8 cellular contexts compared by ENCODE assay signal in the genomic region with DNA sequence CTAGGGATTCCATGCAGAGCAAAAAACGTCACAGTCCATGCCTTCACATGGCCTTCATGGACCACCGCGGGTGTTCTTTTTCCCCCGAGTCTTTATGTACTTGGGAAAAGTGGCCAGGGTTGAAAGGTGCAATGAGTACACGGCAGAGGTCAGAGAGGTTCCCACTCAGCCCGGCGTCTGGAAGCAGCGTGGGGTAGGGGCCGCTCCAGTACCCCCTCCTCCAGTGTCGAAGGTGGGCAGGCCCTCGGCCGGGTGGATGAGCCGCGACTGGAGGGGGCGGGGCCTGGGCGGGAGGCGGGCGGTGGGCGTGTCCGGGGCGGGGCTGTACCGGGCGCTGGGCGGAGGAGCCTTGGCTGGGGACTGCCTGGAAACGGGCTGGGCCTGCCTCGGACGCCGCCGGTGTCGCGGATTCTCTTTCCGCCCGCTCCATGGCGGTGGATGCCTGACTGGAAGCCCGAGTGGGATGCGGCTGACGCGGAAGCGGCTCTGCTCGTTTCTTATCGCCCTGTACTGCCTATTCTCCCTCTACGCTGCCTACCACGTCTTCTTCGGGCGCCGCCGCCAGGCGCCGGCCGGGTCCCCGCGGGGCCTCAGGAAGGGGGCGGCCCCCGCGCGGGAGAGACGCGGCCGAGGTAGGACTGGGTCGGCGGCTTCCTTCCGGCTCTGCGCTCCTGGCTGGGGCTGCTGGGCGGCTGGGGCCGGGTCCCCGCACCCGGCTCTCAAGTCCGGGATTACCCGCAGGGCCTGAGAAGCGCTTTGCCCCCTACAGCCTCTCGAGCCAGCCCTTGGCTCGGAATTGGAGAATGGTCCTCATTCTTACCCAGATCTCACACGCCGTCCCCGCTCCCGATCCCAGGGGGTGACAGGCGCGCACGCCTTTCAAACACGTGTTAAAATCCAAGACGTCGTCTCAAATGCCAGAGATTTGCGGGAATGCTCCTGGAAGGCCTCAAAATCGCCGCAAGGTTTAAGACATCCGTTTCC. TPM values are rescaled to one million over a fixed set of nuclear protein-coding genes. Genes with fewer than 3 reads are reported as not detected.
DNase-seq lines count a peak whose midpoint lies in the region; ATAC-seq, FAIRE-seq and TF ChIP-seq lines count a peak whose summit lies in the region.

Gene RXYLT1 (plus strand): TSS at position 412 of the 984 bp plus-strand sequence. CDS start 52 bp downstream, at position 464.

- H3K79me2 ChIP-seq in H1 (ENCODE audit: control insufficient read depth in 1 of 2, insufficient read depth in 2 of 2, low read length in 2 of 2) (peaks cover 0 to 3% of the 10 kb centered on the region in 2 experiments; a peak in 1 of 4 replicates), mesendoderm (ENCODE audit: control insufficient read depth, insufficient read depth, low read length) (no peaks in the 10 kb centered on the region)

- H3K27me3 Mint-ChIP-seq in activated CD8-positive, alpha-beta memory T cell treated with anti-CD3 and anti-CD28 coated beads, Interleukin-2, amount 10 ng/mL, durations not matched to agents 7 days and 5 days, result no peaks in the 10 kb centered on the region

- H4K8ac ChIP-seq in H1 (ENCODE audit: extremely low read depth, insufficient read depth, low read length), result peak within 1 kb of the TSS; percentile 91; the same call in 1 of the 2 replicates
- H4K8ac ChIP-seq in mesendoderm (ENCODE audit: low read depth, low read length), result peak within 1 kb of the TSS; percentile 97

- no peaks in the 10 kb centered on the region for H3K9me3 Mint-ChIP-seq in activated CD8-positive, alpha-beta memory T cell treated with anti-CD3 and anti-CD28 coated beads, Interleukin-2, amount 10 ng/mL, durations not matched to agents 7 days and 5 days (ENCODE audit: low read depth)

- peak; percentile 74 for FAIRE-seq in H1 (lab: Jason Lieb, UNC)

- TF ChIP-seq RAD21 in H1 (IDR thresholded peaks at IDR 0.05 in 1 of 2, conservative IDR thresholded peaks at IDR 0.05 in 1 of 2; ENCODE audit: low read depth in 2 of 2, low read length in 2 of 2), result no peak

- H3K27ac ChIP-seq in H1 (ENCODE audit: low read depth, low read length) (peak within 1 kb of the TSS; percentile 78), mesendoderm (ENCODE audit: low read depth, low read length) (peak within 1 kb of the TSS; percentile 96)

- no peak within 1 kb of the TSS for H2AK5ac ChIP-seq in H1 (ENCODE audit: low read depth, low read length)
- H2AK5ac ChIP-seq in mesendoderm (ENCODE audit: low read length), result no peak within 1 kb of the TSS

- H3K56ac ChIP-seq in H1 (replicated peaks; ENCODE audit: insufficient read length, low read depth, low read length), result peak within 1 kb of the TSS; percentile 88
- peak within 1 kb of the TSS; percentile 94 for H3K56ac ChIP-seq in mesendoderm (ENCODE audit: low read length)

- no peaks in the 10 kb centered on the region for H3K79me1 ChIP-seq in H1 (ENCODE audit: low read depth, low read length)
- H3K79me1 ChIP-seq in mesendoderm (ENCODE audit: low read length), result peaks cover 2% of the 10 kb centered on the region

- H3K4me3 ChIP-seq in H1 (ENCODE audit: extremely low read depth in 1 of 4, insufficient read depth in 2 of 4, low read depth in 3 of 4, low read length in 4 of 4) (peak within 1 kb of the TSS; percentile 65 to 81 (median 76)), mesendoderm (ENCODE audit: low read length) (peak within 1 kb of the TSS; percentile 77)

- 9% methylated on average over 21 of the region's 86 CpGs; no CpG with 5 or more reads in 1 of the 2 experiments for WGBS in H1 (ENCODE audit: extremely low coverage in 1 of 2, insufficient coverage in 1 of 2, insufficient read length in 1 of 2, insufficient replicate concordance in 2 of 2, low coverage in 1 of 2, low lambda C conversion rate in 2 of 2, missing lambda C conversion rate in 1 of 2), 2 experiments
- no CpG with 5 or more reads among the region's 86 CpGs for WGBS in mesendoderm (ENCODE audit: extremely low coverage, insufficient coverage, low lambda C conversion rate)

- TF ChIP-seq CTCF in GM20000 (IDR thresholded peaks at IDR 0.05; ENCODE audit: extremely low read depth, missing control alignments) (no peak), H1 (IDR thresholded peaks at IDR 0.05; ENCODE audit: control extremely low read depth in 1 of 3, insufficient read depth in 1 of 3, low read depth in 1 of 3, low read length in 3 of 3) (no peak)

- H3K4me1 Mint-ChIP-seq in activated CD8-positive, alpha-beta memory T cell treated with anti-CD3 and anti-CD28 coated beads, Interleukin-2, amount 10 ng/mL, durations not matched to agents 7 days and 5 days, result peaks cover 21% of the 10 kb centered on the region

- peak; percentile 94 for ATAC-seq in activated CD8-positive, alpha-beta memory T cell treated with anti-CD3 and anti-CD28 coated beads, Interleukin-2, amount 10 ng/mL, durations not matched to agents 7 days and 5 days

- no peak within 1 kb of the TSS for H2BK120ac ChIP-seq in H1 (replicated peaks; ENCODE audit: low read depth, low read length)
- H2BK120ac ChIP-seq in mesendoderm (ENCODE audit: low read depth, low read length), result peak within 1 kb of the TSS; percentile 69

- no peaks in the 10 kb centered on the region for H3K9me3 ChIP-seq in H1 (ENCODE audit: insufficient read depth in 2 of 2, low read depth in 1 of 2, low read length in 1 of 2)

- H2AFZ ChIP-seq in H1 (ENCODE audit: low read length), result peak within 1 kb of the TSS; percentile 94

- H2BK20ac ChIP-seq in H1 (ENCODE audit: low read length), result no peak within 1 kb of the TSS

- H3K23ac ChIP-seq in H1 (ENCODE audit: insufficient read length) (no peak within 1 kb of the TSS), mesendoderm (ENCODE audit: low read length) (peak within 1 kb of the TSS; percentile 37)

- peaks cover 19% of the 10 kb centered on the region for H3K36me3 Mint-ChIP-seq in activated CD8-positive, alpha-beta memory T cell treated with anti-CD3 and anti-CD28 coated beads, Interleukin-2, amount 10 ng/mL, durations not matched to agents 7 days and 5 days

- H3K4me2 ChIP-seq in H1 (ENCODE audit: insufficient read depth in 1 of 2, low read depth in 2 of 2, low read length in 2 of 2) (peak within 1 kb of the TSS; percentile 75 to 81), mesendoderm (ENCODE audit: low read length) (peak within 1 kb of the TSS; percentile 91)

- CTCF ChIA-PET in activated CD8-positive, alpha-beta memory T cell treated with anti-CD3 and anti-CD28 coated beads, Interleukin-2, amount 10 ng/mL, durations not matched to agents 7 days and 5 days (lab: Charles Lee), result no interaction called here
- CTCF ChIA-PET in H1 (lab: Charles Lee; ENCODE audit: partially characterized antibody), result no interaction called here

- peak within 1 kb of the TSS; percentile 90 for H3K27ac Mint-ChIP-seq in activated CD8-positive, alpha-beta memory T cell treated with anti-CD3 and anti-CD28 coated beads, Interleukin-2, amount 10 ng/mL, durations not matched to agents 7 days and 5 days

- no peaks in the 10 kb centered on the region for H3K4me1 ChIP-seq in H1 (replicated peaks in 1 of 4; ENCODE audit: control insufficient read depth in 3 of 4, insufficient read depth in 4 of 4, low read length in 3 of 4)
- H3K4me1 ChIP-seq in mesendoderm (ENCODE audit: control insufficient read depth, low read depth, low read length), result no peaks in the 10 kb centered on the region

- H3K18ac ChIP-seq in H1 (ENCODE audit: extremely low read depth, low read length) (peak within 1 kb of the TSS; percentile 94; the same call in 1 of the 2 replicates), mesendoderm (ENCODE audit: low read length) (peak within 1 kb of the TSS; percentile 69)

- H3K27me3 ChIP-seq in H1 (replicated peaks in 1 of 4; ENCODE audit: control insufficient read depth in 3 of 4, extremely low read depth in 1 of 4, insufficient read depth in 3 of 4, low read length in 3 of 4) (no peaks in the 10 kb centered on the region), mesendoderm (ENCODE audit: insufficient read depth, low read length, poor library complexity) (no peaks in the 10 kb centered on the region)

- POLR2A ChIA-PET in H1 (lab: Charles Lee; ENCODE audit: partially characterized antibody), result no interaction called here

- H3K4ac ChIP-seq in H1 (replicated peaks; ENCODE audit: insufficient read length, low read depth, low read length), result no peak within 1 kb of the TSS
- peak within 1 kb of the TSS; percentile 37 for H3K4ac ChIP-seq in mesendoderm (ENCODE audit: low read depth, low read length)

- no peak for TF ChIP-seq EP300 in H1 (IDR thresholded peaks at IDR 0.05; ENCODE audit: borderline replicate concordance in 1 of 2, low read depth in 2 of 2, low read length in 2 of 2)

- DNase-seq in COR-L47 (lab: John Stamatoyannopoulos, UW) (peak; percentile 73), GM20000 (ENCODE audit: low spot score) (peak; percentile 96), HS-5 (ENCODE audit: low read depth) (peak; percentile 65), NOMO-1 treated with dmso at 0.1 percent for 144 hours (lab: John Stamatoyannopoulos, UW; ENCODE audit: unreplicated experiment) (peak; percentile 78), H1 (ENCODE audit: low read depth in 1 of 2, low spot score in 2 of 2) (peak; percentile 29 to 91), mesendoderm (peak; percentile 88)
- DNase-seq in activated CD8-positive, alpha-beta memory T cell treated with anti-CD3 and anti-CD28 coated beads, Interleukin-2, amount 10 ng/mL, durations not matched to agents 7 days and 5 days, result peak; percentile 87
- DNase-seq in stimulated activated CD8-positive, alpha-beta memory T cell treated with anti-CD3 and anti-CD28 coated beads, Interleukin-15, amount 100 ng/mL, for 24 hours (ENCODE audit: low read depth), result peak; percentile 79

- peak within 1 kb of the TSS; percentile 89 for H3K4me3 Mint-ChIP-seq in activated CD8-positive, alpha-beta memory T cell treated with anti-CD3 and anti-CD28 coated beads, Interleukin-2, amount 10 ng/mL, durations not matched to agents 7 days and 5 days

- peak in 1 of 2 experiments; percentile 97; a peak in 2 of 3 replicates for TF ChIP-seq POLR2A in H1 (IDR thresholded peaks at IDR 0.05; ENCODE audit: control extremely low read depth in 1 of 2, low read depth in 2 of 2, low read length in 2 of 2)

- H4K5ac ChIP-seq in H1 (ENCODE audit: insufficient read length, low read depth, low read length) (peak within 1 kb of the TSS; percentile 94), mesendoderm (ENCODE audit: low read length) (no peak within 1 kb of the TSS)

- H3K14ac ChIP-seq in H1 (ENCODE audit: insufficient read length), result no peak within 1 kb of the TSS

- H2BK15ac ChIP-seq in H1 (ENCODE audit: low read length), result peak within 1 kb of the TSS; percentile 89; the same call in 1 of the 2 replicates
- no peak within 1 kb of the TSS for H2BK15ac ChIP-seq in mesendoderm (replicated peaks; ENCODE audit: low read depth)

- H3K9ac ChIP-seq in H1 (replicated peaks in 1 of 4; ENCODE audit: extremely low read depth in 1 of 4, low read depth in 3 of 4, low read length in 3 of 4) (peak within 1 kb of the TSS; percentile 72 to 88 (median 86)), mesendoderm (ENCODE audit: low read length) (peak within 1 kb of the TSS; percentile 91)

- peak within 1 kb of the TSS; percentile 96 for H4K91ac ChIP-seq in H1 (replicated peaks; ENCODE audit: insufficient read length, low read length)

- no peaks in the 10 kb centered on the region for H4K20me1 ChIP-seq in H1 (replicated peaks in 1 of 2; ENCODE audit: control insufficient read depth in 1 of 2, insufficient read depth in 2 of 2, low read length in 2 of 2)

- peaks cover 6% of the 10 kb centered on the region; the same call in 1 of the 2 replicates for H3K23me2 ChIP-seq in H1 (ENCODE audit: low read depth, low read length)

- peak within 1 kb of the TSS; percentile 87; the same call in 1 of the 2 replicates for H2BK5ac ChIP-seq in H1 (ENCODE audit: low read depth, low read length)
- H2BK5ac ChIP-seq in mesendoderm (ENCODE audit: low read length), result peak within 1 kb of the TSS; percentile 84

- H3K36me3 ChIP-seq in H1 (ENCODE audit: control insufficient read depth in 2 of 4, insufficient read depth in 4 of 4, low read length in 3 of 4) (peaks cover 0 to 13% (median 1%) of the 10 kb centered on the region in 4 experiments; a peak in 3 of 8 replicates), mesendoderm (ENCODE audit: control insufficient read depth, insufficient read depth, low read length) (no peaks in the 10 kb centered on the region)

- H2BK12ac ChIP-seq in H1 (ENCODE audit: low read depth, low read length), result no peak within 1 kb of the TSS

RNA-seq across cellular contexts. Expression of gene RXYLT1, which starts in this region (rescaled TPM):
- 10 to 100 TPM; 13.2 to 19.0 TPM for total RNA-seq in activated CD8-positive, alpha-beta memory T cell treated with anti-CD3 and anti-CD28 coated beads, Interleukin-2, amount 10 ng/mL, durations not matched to agents 7 days and 5 days
- 10.9 and 12.3 TPM in 2 replicates for total RNA-seq in H1 (2021; fragmentation: NEBNext Ultra II Directional; extraction: Animal tissue kit (Norgen Biotek cat#: 25700))
- polyA plus RNA-seq in H1 (2011; rRNA removed), result 3.5 and 3.8 TPM in 2 replicates
- 5.6 TPM for polyA plus RNA-seq in H1 (2011; cell fraction: cytosol; rRNA removed)
- polyA plus RNA-seq in H1 (2011; cell fraction: nucleus; rRNA removed), result 4.7 TPM
- 6.0 to 7.5 TPM (median 7.4 TPM) in 4 replicates for polyA plus RNA-seq in H1 (2012, experiment 1 of 2)
- 1.5 TPM for polyA plus RNA-seq in H1 (2012, experiment 2 of 2)
- 15.9 TPM for polyA plus RNA-seq in H1 (2013, experiment 1 of 2)
- polyA plus RNA-seq in H1 (2013, experiment 2 of 2), result 19.3 TPM
- polyA minus RNA-seq in H1 (2011; rRNA and poly(A)+ RNA removed), result 4.1 and 4.8 TPM in 2 replicates
- 5.5 TPM for polyA minus RNA-seq in H1 (2011; cell fraction: cytosol; rRNA and poly(A)+ RNA removed)
- 24.6 TPM for polyA minus RNA-seq in H1 (2011; cell fraction: nucleus; rRNA and poly(A)+ RNA removed)
- polyA plus RNA-seq in mesendoderm (2013, experiment 1 of 2), result 16.5 TPM
- 16.3 TPM for polyA plus RNA-seq in mesendoderm (2013, experiment 2 of 2)

Comparison
In these comparisons a context has a peak if more than half of its experiments do, and no peak if none do; other contexts are left out.
1. Peak in every context shown above with its lines: DNase-seq, ATAC-seq, H3K4me3 ChIP-seq and H3K27ac ChIP-seq.